Comparison of ENCODE assay signal across 2 cellular contexts in genomic region chr11:111044751-111045407, GRCh38.
TF ChIP-seq lines count a peak whose summit lies in the region.

No MANE protein-coding gene starts in this region.

TF ChIP-seq in SK-N-SH, 30 proteins besides CTCF, POLR2A, EP300 and RAD21 (continued from another document):
- no peak for TF ChIP-seq ZBTB33 (IDR thresholded peaks at IDR 0.05; ENCODE audit: borderline replicate concordance, low read depth)
- TF ChIP-seq USF1 (IDR thresholded peaks at IDR 0.05; ENCODE audit: borderline replicate concordance, low read depth): no peak
- no peak for TF ChIP-seq POLR2AphosphoS5 (IDR thresholded peaks at IDR 0.05; ENCODE audit: low read depth, low read length)
- TF ChIP-seq USF2 (IDR thresholded peaks at IDR 0.05; ENCODE audit: borderline replicate concordance, low read depth, low read length): no peak
- no peak for TF ChIP-seq FOXJ3 (CRISPR knock-in tag; IDR thresholded peaks at IDR 0.05)
TF ChIP-seq in SK-N-SH: peak in this region for 0.

TF ChIP-seq in SK-N-SH treated with all-trans-retinoic acid at 6 μM for 48 hours, 23 proteins besides CTCF, POLR2A, EP300 and RAD21 (continued from another document):
- no peak for TF ChIP-seq POU6F1 (CRISPR knock-in tag; IDR thresholded peaks at IDR 0.05; ENCODE audit: borderline replicate concordance, low read depth)
- no peak for TF ChIP-seq CSDC2 (CRISPR knock-in tag; IDR thresholded peaks at IDR 0.05)
- TF ChIP-seq SNAI2 (CRISPR knock-in tag; IDR thresholded peaks at IDR 0.05): no peak
- no peak for TF ChIP-seq ZFP3 (CRISPR knock-in tag; IDR thresholded peaks at IDR 0.05)
- TF ChIP-seq OSR1 (CRISPR knock-in tag; IDR thresholded peaks at IDR 0.05): no peak
- no peak for TF ChIP-seq ZC3H10 (CRISPR knock-in tag; IDR thresholded peaks at IDR 0.05)
- TF ChIP-seq PPARA (CRISPR knock-in tag; IDR thresholded peaks at IDR 0.05; ENCODE audit: borderline replicate concordance): no peak
- TF ChIP-seq ARNTL (CRISPR knock-in tag; IDR thresholded peaks at IDR 0.05; ENCODE audit: borderline replicate concordance, low read depth): no peak
- TF ChIP-seq TSHZ2 (CRISPR knock-in tag; IDR thresholded peaks at IDR 0.05): no peak
- no peak for TF ChIP-seq ISL1 (CRISPR knock-in tag; IDR thresholded peaks at IDR 0.05)
- TF ChIP-seq BACH2 (CRISPR knock-in tag; IDR thresholded peaks at IDR 0.05; ENCODE audit: borderline replicate concordance): no peak
